8 cellular contexts compared by ENCODE assay signal in genomic region chr19:29680447-29680846, GRCh38. TPM values are rescaled to one million over a fixed set of nuclear protein-coding genes. Genes with fewer than 3 reads are reported as not detected.
DNase-seq lines count a peak whose midpoint lies in the region; ATAC-seq and TF ChIP-seq lines count a peak whose summit lies in the region.

No MANE protein-coding gene starts in this region.

- no peaks in the 10 kb centered on the region for H3K79me2 ChIP-seq in DOHH2 (ENCODE audit: control insufficient read depth, low read length)

- WGBS in psoas muscle, 3 donors: 16 to 32% (median 20%) methylated on average over 8 to 12 of the region's 12 CpGs
- WGBS in mesenchymal stem cell: 89% methylated on average over 10 of the region's 12 CpGs

- H4K91ac ChIP-seq in mesenchymal stem cell (ENCODE audit: low read length): no peak overlapping the region

- H4K8ac ChIP-seq in mesenchymal stem cell (ENCODE audit: low read length): no peak overlapping the region

- no peak overlapping the region for H3K4ac ChIP-seq in mesenchymal stem cell (ENCODE audit: low read depth in 1 of 2, low read length in 2 of 2)

- no peaks in the 10 kb centered on the region for H3K9me2 ChIP-seq in DOHH2 (replicated peaks; ENCODE audit: control insufficient read depth, low read length)

- peak overlapping the region; percentile 34 to 79 (median 45) for H3K4me3 Mint-ChIP-seq in T-cell
- H3K4me3 Mint-ChIP-seq in activated naive CD4-positive, alpha-beta T cell treated with anti-CD3 and anti-CD28 coated beads, Interleukin-2, amount 50 U/mL, for 24 hours: peak overlapping the region; percentile 78

- H3K4me1 ChIP-seq in DOHH2 (ENCODE audit: control insufficient read depth, low read length) (peaks cover 12% of the 10 kb centered on the region), psoas muscle (peaks cover 77% of the 10 kb centered on the region), mesenchymal stem cell (ENCODE audit: control insufficient read depth, insufficient read depth, low read depth, low read length) (peaks cover 1% of the 10 kb centered on the region)

- DNase-seq in T-cell (peak; percentile 69 to 87 (median 80)), psoas muscle (peak; percentile 71 to 85), GM03348 (ENCODE audit: low spot score) (no peak), NCI-H748 (lab: John Stamatoyannopoulos, UW; ENCODE audit: unreplicated experiment) (no peak), mesenchymal stem cell (no peak)

- no peak overlapping the region for H3K23ac ChIP-seq in mesenchymal stem cell (ENCODE audit: low read length in 2 of 2)

- H3K27ac Mint-ChIP-seq in T-cell: peak overlapping the region; percentile 80 to 86
- peak overlapping the region; percentile 89 for H3K27ac Mint-ChIP-seq in activated naive CD4-positive, alpha-beta T cell treated with anti-CD3 and anti-CD28 coated beads, Interleukin-2, amount 50 U/mL, for 24 hours

- CTCF ChIA-PET in T-cell (lab: Charles Lee): interaction anchor here (1.2 to 2.2 kb wide), 4 partner anchors 9 to 70 kb away, joined by 3 to 10 read pairs (median 4); no protein-coding TSS in a partner anchor

- no peak overlapping the region for H2BK15ac ChIP-seq in mesenchymal stem cell (ENCODE audit: low read depth, poor library complexity, severe bottlenecking)

- POLR2A ChIA-PET in T-cell (lab: Charles Lee): no interaction called here

- peaks cover 7% of the 10 kb centered on the region for H3K36me3 Mint-ChIP-seq in T-cell
- H3K36me3 Mint-ChIP-seq in activated naive CD4-positive, alpha-beta T cell treated with anti-CD3 and anti-CD28 coated beads, Interleukin-2, amount 50 U/mL, for 24 hours: no peaks in the 10 kb centered on the region

- no peak for TF ChIP-seq CTCF in DOHH2 (IDR thresholded peaks at IDR 0.05; ENCODE audit: low read depth, low read length, poor library complexity, severe bottlenecking)
- TF ChIP-seq CTCF in psoas muscle (IDR thresholded peaks at IDR 0.05): no peak

- H3K27me3 ChIP-seq in DOHH2 (ENCODE audit: control insufficient read depth, low read length): peaks cover 4% of the 10 kb centered on the region; the same call in 1 of the 2 replicates
- no peaks in the 10 kb centered on the region for H3K27me3 ChIP-seq in psoas muscle (ENCODE audit: insufficient read depth in 3 of 3, low read length in 2 of 3)
- peaks cover 0 to 4% of the 10 kb centered on the region in 2 experiments for H3K27me3 ChIP-seq in mesenchymal stem cell (ENCODE audit: control insufficient read depth in 1 of 2, insufficient read depth in 1 of 2, low read length in 2 of 2)

- no peaks in the 10 kb centered on the region for H3F3A ChIP-seq in DOHH2 (ENCODE audit: control insufficient read depth, insufficient read depth)

- no peak overlapping the region; the same call in 1 of the 2 replicates for H3K4me3 ChIP-seq in DOHH2 (ENCODE audit: low read length)
- peak overlapping the region; percentile 41 for H3K4me3 ChIP-seq in psoas muscle
- no peak overlapping the region for H3K4me3 ChIP-seq in mesenchymal stem cell (ENCODE audit: insufficient read depth in 1 of 2, low read depth in 1 of 2, low read length in 2 of 2)

- H3K14ac ChIP-seq in mesenchymal stem cell (ENCODE audit: low read length in 2 of 2): no peak overlapping the region

- intact Hi-C loops in psoas muscle (cut with DNase I): no loop called here

- H3K9me3 Mint-ChIP-seq in T-cell: no peaks in the 10 kb centered on the region
- H3K9me3 Mint-ChIP-seq in activated naive CD4-positive, alpha-beta T cell treated with anti-CD3 and anti-CD28 coated beads, Interleukin-2, amount 50 U/mL, for 24 hours: no peaks in the 10 kb centered on the region

- no peaks in the 10 kb centered on the region for H3K79me1 ChIP-seq in mesenchymal stem cell (replicated peaks; ENCODE audit: low read length, poor library complexity, severe bottlenecking)

- H2AFZ ChIP-seq in mesenchymal stem cell (ENCODE audit: low read depth, low read length): no peak overlapping the region

- no peak overlapping the region for H3K27ac ChIP-seq in DOHH2 (ENCODE audit: low read depth, low read length)
- H3K27ac ChIP-seq in psoas muscle: peak overlapping the region; percentile 86
- H3K27ac ChIP-seq in mesenchymal stem cell (ENCODE audit: low read length, poor library complexity, severe bottlenecking): no peak overlapping the region

- no peak overlapping the region for H3K9ac ChIP-seq in mesenchymal stem cell (ENCODE audit: low read length)

- H4K20me1 ChIP-seq in DOHH2 (ENCODE audit: control insufficient read depth, insufficient read depth, low read depth, low read length): no peaks in the 10 kb centered on the region

- no peak overlapping the region for H3K18ac ChIP-seq in mesenchymal stem cell (ENCODE audit: low read depth in 1 of 2, low read length in 2 of 2)

- no peak overlapping the region for H2BK120ac ChIP-seq in mesenchymal stem cell (ENCODE audit: low read depth, low read length)

- H3K27me3 Mint-ChIP-seq in T-cell: no peaks in the 10 kb centered on the region
- H3K27me3 Mint-ChIP-seq in activated naive CD4-positive, alpha-beta T cell treated with anti-CD3 and anti-CD28 coated beads, Interleukin-2, amount 50 U/mL, for 24 hours: no peaks in the 10 kb centered on the region

- no peak overlapping the region for H2AK5ac ChIP-seq in mesenchymal stem cell (ENCODE audit: low read length, severe bottlenecking)

- no peak overlapping the region for H2BK5ac ChIP-seq in mesenchymal stem cell (ENCODE audit: low read depth, low read length, poor library complexity, severe bottlenecking)

- H3K4me1 Mint-ChIP-seq in T-cell: peaks cover 74 to 85% (median 76%) of the 10 kb centered on the region in 3 donors
- H3K4me1 Mint-ChIP-seq in activated naive CD4-positive, alpha-beta T cell treated with anti-CD3 and anti-CD28 coated beads, Interleukin-2, amount 50 U/mL, for 24 hours: peaks cover 74% of the 10 kb centered on the region

- ATAC-seq in HG02588 (IDR thresholded peaks at IDR 0.05; ENCODE audit: unreplicated experiment) (peak; percentile 56), T-cell (replicated peaks in 1 of 4) (peak; percentile 87 to 95 (median 94)), psoas muscle (peak; percentile 9 to 45 (median 12))

- no peak overlapping the region for H2BK12ac ChIP-seq in mesenchymal stem cell (ENCODE audit: low read length in 2 of 2)

- H3K36me3 ChIP-seq in DOHH2 (ENCODE audit: control insufficient read depth, low read length) (no peaks in the 10 kb centered on the region), psoas muscle (ENCODE audit: insufficient read depth in 1 of 2, low read depth in 1 of 2) (peaks cover 0 to 4% of the 10 kb centered on the region in 2 donors), mesenchymal stem cell (ENCODE audit: control insufficient read depth in 1 of 2, insufficient read depth in 2 of 2, low read depth in 1 of 2, low read length in 2 of 2) (peaks cover 22 to 26% of the 10 kb centered on the region in 2 experiments)

- peak overlapping the region; percentile 21; the same call in 1 of the 2 replicates for H3K4me2 ChIP-seq in DOHH2 (ENCODE audit: low read length)
- no peak overlapping the region for H3K4me2 ChIP-seq in mesenchymal stem cell (ENCODE audit: low read length, poor library complexity, severe bottlenecking)

- H3K9me3 ChIP-seq in DOHH2 (ENCODE audit: control insufficient read depth, insufficient read depth, low read length) (no peaks in the 10 kb centered on the region), psoas muscle (no peaks in the 10 kb centered on the region), mesenchymal stem cell (ENCODE audit: control insufficient read depth, low read length) (no peaks in the 10 kb centered on the region)

RNA-seq across cellular contexts. Expression of gene PLEKHF1, which starts 15.2 kb away (rescaled TPM):
- total RNA-seq in T-cell: 10 to 100 TPM; 13.2 to 42.6 (median 34.5) TPM
- total RNA-seq in psoas muscle: 100 to 1,000 TPM in 1 of 4 donors, 10 to 100 TPM in 2, 1 to 10 TPM in 1; 5.1 to 119 (median 44.0) TPM
- 10 to 100 TPM; 60.2 to 77.0 (median 73.8) TPM for polyA plus RNA-seq in psoas muscle
- polyA plus RNA-seq in mesenchymal stem cell (2013, experiment 1 of 2): 3.8 TPM
- polyA plus RNA-seq in mesenchymal stem cell (2013, experiment 2 of 2): 3.8 TPM

RNA-seq across cellular contexts. Expression of gene C19orf12, which starts 34.6 kb away (rescaled TPM):
- total RNA-seq in T-cell: 10 to 100 TPM; 25.1 to 38.7 (median 34.2) TPM
- 10 to 100 TPM; 37.5 to 93.3 (median 55.6) TPM for total RNA-seq in psoas muscle
- 100 to 1,000 TPM in 1 of 3 donors, 10 to 100 TPM in 2; 46.8 to 142 (median 68.4) TPM for polyA plus RNA-seq in psoas muscle
- polyA plus RNA-seq in mesenchymal stem cell (2013, experiment 1 of 2): 22.7 TPM
- 22.8 TPM for polyA plus RNA-seq in mesenchymal stem cell (2013, experiment 2 of 2)

Comparison
In these comparisons a context has a peak if more than half of its experiments do, and no peak if none do; other contexts are left out.
1. ATAC-seq: peak in every context shown above with its lines; median percentile 94 in T-cell; 56 in HG02588; 12 in psoas muscle.
2. DNase-seq: peak in T-cell (34 of 34) and psoas muscle (2 of 2); none in GM03348 (single experiment), NCI-H748 (single experiment) and mesenchymal stem cell (single experiment).